ENCODE assay signal across 10 cellular contexts in genomic region chr19:12665281-12665573, GRCh38. TPM values are rescaled to one million over a fixed set of nuclear protein-coding genes. Genes with fewer than 3 reads are reported as not detected.
DNase-seq lines count a peak whose midpoint lies in the region; ATAC-seq and TF ChIP-seq lines count a peak whose summit lies in the region.
"Had no signal": no experiment of that assay in that cellular context is flagged by ENCODE, and none has a peak within 500 bp of the region (broad histone marks: within the 10 kb centered on the region; RNA-seq: fewer than 3 reads in every experiment).

No MANE protein-coding gene starts in this region.

- POLR2A ChIA-PET in CD8-positive, alpha-beta memory T cell (lab: Charles Lee): interaction anchor here (1.7 kb wide), 1 partner anchor 25 kb away, joined by 5 read pairs; no protein-coding TSS in a partner anchor
- POLR2A ChIA-PET in OCI-LY7 (lab: Charles Lee): interaction anchor here (1.2 kb wide), 1 partner anchor 52 kb away, joined by 3 read pairs; no protein-coding TSS in a partner anchor

- H3K79me2 ChIP-seq in OCI-LY7 (ENCODE audit: insufficient read depth, low read depth, low read length): peaks cover 23% of the 10 kb centered on the region; the same call in 1 of the 2 replicates

- no peaks in the 10 kb centered on the region for H3K9me2 ChIP-seq in OCI-LY7 (ENCODE audit: insufficient read depth, low read length)

- H3K27me3 Mint-ChIP-seq in CD8-positive, alpha-beta memory T cell: no peaks in the 10 kb centered on the region
- no peaks in the 10 kb centered on the region for H3K27me3 Mint-ChIP-seq in activated naive CD8-positive, alpha-beta T cell
- H3K27me3 Mint-ChIP-seq in natural killer cell treated with Interleukin-12 subunit alpha and Interleukin-12 subunit beta and Interleukin-15 and Interleukin-18, amount 100 ng/mL, for 72 hours: no peaks in the 10 kb centered on the region

- H3K4me1 ChIP-seq in CD8-positive, alpha-beta memory T cell (ENCODE audit: insufficient read depth, low read length): peaks cover 35% of the 10 kb centered on the region
- peaks cover 37% of the 10 kb centered on the region for H3K4me1 ChIP-seq in OCI-LY7 (ENCODE audit: insufficient read depth, low read length, poor library complexity, severe bottlenecking)
- no peaks in the 10 kb centered on the region; the same call in 1 of the 2 replicates for H3K4me1 ChIP-seq in SJCRH30

- H3K27ac ChIP-seq in CD8-positive, alpha-beta memory T cell (ENCODE audit: low read depth, low read length): peak overlapping the region; percentile 72
- H3K27ac ChIP-seq in OCI-LY7 (ENCODE audit: low read depth, low read length, poor library complexity, severe bottlenecking) (peak overlapping the region; percentile 71), SJCRH30 (no peak overlapping the region)
- H3K27ac ChIP-seq: SK-N-MC had no signal

- ATAC-seq in natural killer cell treated with Interleukin-12 subunit alpha and Interleukin-12 subunit beta and Interleukin-15 and Interleukin-18, amount 100 ng/mL, for 72 hours: no peak
- no peak for ATAC-seq in GM18907 (IDR thresholded peaks at IDR 0.05; ENCODE audit: unreplicated experiment)

- DNase-seq in CD8-positive, alpha-beta memory T cell: peak; percentile 29 to 65 (median 47)
- DNase-seq in OCI-LY7 (ENCODE audit: low spot score) (peak; percentile 92), A172 (ENCODE audit: low spot score) (no peak), SJCRH30 (no peak), middle frontal gyrus (ENCODE audit: extremely low spot score, low spot score) (no peak)
- DNase-seq in natural killer cell treated with Interleukin-12 subunit alpha and Interleukin-12 subunit beta and Interleukin-15 and Interleukin-18, amount 100 ng/mL, for 72 hours (ENCODE audit: low spot score): no peak

- no peaks in the 10 kb centered on the region for H3K27me3 ChIP-seq in CD8-positive, alpha-beta memory T cell (ENCODE audit: insufficient read depth, low read length, poor library complexity, severe bottlenecking)
- H3K27me3 ChIP-seq in SJCRH30: no peaks in the 10 kb centered on the region

- intact Hi-C loops in OCI-LY7 (cut with micrococcal nuclease; ENCODE audit: unreplicated experiment): loop anchor here (1.0 to 2.0 kb wide), 2 partner anchors 54 to 101 kb away; partner anchors contain the start of genes ZNF490 and ZNF791

- peak overlapping the region; percentile 89 to 100 (median 96) for H3K27ac Mint-ChIP-seq in CD8-positive, alpha-beta memory T cell
- H3K27ac Mint-ChIP-seq in activated naive CD8-positive, alpha-beta T cell: peak overlapping the region; percentile 89
- H3K27ac Mint-ChIP-seq in natural killer cell treated with Interleukin-12 subunit alpha and Interleukin-12 subunit beta and Interleukin-15 and Interleukin-18, amount 100 ng/mL, for 72 hours: peak overlapping the region; percentile 78 to 97

- no TSS peak for BruUV-seq in OCI-LY7 (replicated peaks; lab: Mats Ljungman, UMichigan)

- peaks cover 8% of the 10 kb centered on the region for H3K36me3 ChIP-seq in CD8-positive, alpha-beta memory T cell (ENCODE audit: insufficient read depth, low read length)
- peaks cover 39% of the 10 kb centered on the region for H3K36me3 ChIP-seq in OCI-LY7 (ENCODE audit: insufficient read depth, low read length)
- peaks cover 28% of the 10 kb centered on the region for H3K36me3 ChIP-seq in SJCRH30

- H3K9me3 ChIP-seq in CD8-positive, alpha-beta memory T cell (ENCODE audit: low read length): no peaks in the 10 kb centered on the region
- no peaks in the 10 kb centered on the region for H3K9me3 ChIP-seq in OCI-LY7 (ENCODE audit: low read length)
- H3K9me3 ChIP-seq in SJCRH30 (replicated peaks): no peaks in the 10 kb centered on the region

- H2AFZ ChIP-seq in OCI-LY7 (ENCODE audit: low read length): peak overlapping the region; percentile 49; the same call in 1 of the 2 replicates

- H3K4me3 Mint-ChIP-seq in CD8-positive, alpha-beta memory T cell: peak overlapping the region; percentile 87 to 100 (median 95)
- H3K4me3 Mint-ChIP-seq in activated naive CD8-positive, alpha-beta T cell: peak overlapping the region; percentile 97
- H3K4me3 Mint-ChIP-seq in natural killer cell treated with Interleukin-12 subunit alpha and Interleukin-12 subunit beta and Interleukin-15 and Interleukin-18, amount 100 ng/mL, for 72 hours: peak overlapping the region; percentile 94

- peak overlapping the region; percentile 83 for H3K4me3 ChIP-seq in CD8-positive, alpha-beta memory T cell (ENCODE audit: low read length)
- H3K4me3 ChIP-seq in OCI-LY7 (ENCODE audit: low read depth, low read length, poor library complexity, severe bottlenecking) (peak overlapping the region; percentile 85), SJCRH30 (no peak overlapping the region)

- TF ChIP-seq CTCF in OCI-LY7 (conservative IDR thresholded peaks at IDR 0.05; ENCODE audit: low read length): peak; percentile 31; the same call in 1 of the 2 replicates

- no peaks in the 10 kb centered on the region for H3K9me3 Mint-ChIP-seq in CD8-positive, alpha-beta memory T cell
- H3K9me3 Mint-ChIP-seq in activated naive CD8-positive, alpha-beta T cell (ENCODE audit: low read depth): no peaks in the 10 kb centered on the region
- no peaks in the 10 kb centered on the region for H3K9me3 Mint-ChIP-seq in natural killer cell treated with Interleukin-12 subunit alpha and Interleukin-12 subunit beta and Interleukin-15 and Interleukin-18, amount 100 ng/mL, for 72 hours

- H4K20me1 ChIP-seq in OCI-LY7 (ENCODE audit: insufficient read depth, low read length): no peaks in the 10 kb centered on the region

- CTCF ChIA-PET in CD8-positive, alpha-beta memory T cell (lab: Charles Lee): interaction anchor here (2.0 to 5.7 kb wide), 2 partner anchors 13 to 25 kb away, joined by 8 to 32 read pairs; no protein-coding TSS in a partner anchor
- CTCF ChIA-PET in OCI-LY7 (lab: Charles Lee; ENCODE audit: unreplicated experiment): no interaction called here

- H3K36me3 Mint-ChIP-seq in CD8-positive, alpha-beta memory T cell: peaks cover 0 to 62% (median 3%) of the 10 kb centered on the region in 3 donors
- no peaks in the 10 kb centered on the region for H3K36me3 Mint-ChIP-seq in activated naive CD8-positive, alpha-beta T cell
- peaks cover 3% of the 10 kb centered on the region for H3K36me3 Mint-ChIP-seq in natural killer cell treated with Interleukin-12 subunit alpha and Interleukin-12 subunit beta and Interleukin-15 and Interleukin-18, amount 100 ng/mL, for 72 hours

- H3K4me2 ChIP-seq in OCI-LY7 (ENCODE audit: low read length): peak overlapping the region; percentile 90

- H3K4me1 Mint-ChIP-seq in CD8-positive, alpha-beta memory T cell: peaks cover 38 to 53% (median 39%) of the 10 kb centered on the region in 3 donors
- peaks cover 41% of the 10 kb centered on the region for H3K4me1 Mint-ChIP-seq in activated naive CD8-positive, alpha-beta T cell (ENCODE audit: low read depth)
- H3K4me1 Mint-ChIP-seq in natural killer cell treated with Interleukin-12 subunit alpha and Interleukin-12 subunit beta and Interleukin-15 and Interleukin-18, amount 100 ng/mL, for 72 hours (ENCODE audit: low read depth in 2 of 2): peaks cover 30 to 38% of the 10 kb centered on the region in 2 donors

RNA-seq across cellular contexts. Expression of gene MAN2B1, which starts 1.3 kb away (rescaled TPM):
- 10 to 100 TPM; 83.8 to 85.3 TPM for total RNA-seq in CD8-positive, alpha-beta memory T cell
- 76.4 TPM for polyA plus RNA-seq in CD8-positive, alpha-beta memory T cell
- total RNA-seq in OCI-LY7 (2014; rRNA removed; shearing (Covaris generic)): 18.3 and 29.1 TPM in 2 replicates
- 88.2 and 88.7 TPM in 2 replicates for total RNA-seq in OCI-LY7 (2022)
- total RNA-seq in natural killer cell treated with Interleukin-12 subunit alpha and Interleukin-12 subunit beta and Interleukin-15 and Interleukin-18, amount 100 ng/mL, for 72 hours: 100 to 1,000 TPM; 135 to 199 TPM
- 45.7 and 65.6 TPM in 2 replicates for total RNA-seq in A172 (2014; rRNA removed; shearing (Covaris generic))
- 31.4 and 34.6 TPM in 2 replicates for total RNA-seq in SJCRH30 (2014; rRNA removed; shearing (Covaris generic))

RNA-seq across cellular contexts. Expression of gene WDR83, which starts 1.4 kb away (rescaled TPM):
- total RNA-seq in CD8-positive, alpha-beta memory T cell: 10 to 100 TPM; 18.8 to 19.9 TPM
- polyA plus RNA-seq in CD8-positive, alpha-beta memory T cell: 13.1 TPM
- total RNA-seq in OCI-LY7 (2014; rRNA removed; shearing (Covaris generic)): 17.0 and 21.1 TPM in 2 replicates
- 14.0 and 15.9 TPM in 2 replicates for total RNA-seq in OCI-LY7 (2022)
- 10 to 100 TPM; 18.6 to 25.1 TPM for total RNA-seq in natural killer cell treated with Interleukin-12 subunit alpha and Interleukin-12 subunit beta and Interleukin-15 and Interleukin-18, amount 100 ng/mL, for 72 hours
- total RNA-seq in A172 (2014; rRNA removed; shearing (Covaris generic)): 14.9 and 15.1 TPM in 2 replicates
- 11.4 and 11.9 TPM in 2 replicates for total RNA-seq in SJCRH30 (2014; rRNA removed; shearing (Covaris generic))

RNA-seq across cellular contexts. Expression of gene DHPS, which starts 16.5 kb away (rescaled TPM):
- 100 to 1,000 TPM; 113 to 116 TPM for total RNA-seq in CD8-positive, alpha-beta memory T cell
- polyA plus RNA-seq in CD8-positive, alpha-beta memory T cell: 91.8 TPM
- total RNA-seq in OCI-LY7 (2014; rRNA removed; shearing (Covaris generic)): 91.2 and 102 TPM in 2 replicates
- total RNA-seq in OCI-LY7 (2022): 101 and 122 TPM in 2 replicates
- 100 to 1,000 TPM; 127 to 148 TPM for total RNA-seq in natural killer cell treated with Interleukin-12 subunit alpha and Interleukin-12 subunit beta and Interleukin-15 and Interleukin-18, amount 100 ng/mL, for 72 hours
- 132 and 170 TPM in 2 replicates for total RNA-seq in A172 (2014; rRNA removed; shearing (Covaris generic))
- total RNA-seq in SJCRH30 (2014; rRNA removed; shearing (Covaris generic)): 116 and 128 TPM in 2 replicates

RNA-seq across cellular contexts. Expression of gene GNG14, which starts 22.6 kb away (rescaled TPM):
- total RNA-seq in CD8-positive, alpha-beta memory T cell: not detected
- not detected for polyA plus RNA-seq in CD8-positive, alpha-beta memory T cell
- not detected in 2 replicates for total RNA-seq in OCI-LY7 (2014; rRNA removed; shearing (Covaris generic))
- total RNA-seq in OCI-LY7 (2022): 0.93 TPM in 1 of 2 replicates, not detected in the other
- not detected for total RNA-seq in natural killer cell treated with Interleukin-12 subunit alpha and Interleukin-12 subunit beta and Interleukin-15 and Interleukin-18, amount 100 ng/mL, for 72 hours
- not detected in 2 replicates for total RNA-seq in A172 (2014; rRNA removed; shearing (Covaris generic))
- 1.8 TPM in 1 of 2 replicates, not detected in the other for total RNA-seq in SJCRH30 (2014; rRNA removed; shearing (Covaris generic))
- total RNA-seq: fibroblast of villous mesenchyme had no signal

RNA-seq across cellular contexts. Expression of gene FBXW9, which starts 31.2 kb away (rescaled TPM):
- 1 to 10 TPM; 7.9 to 8.1 TPM for total RNA-seq in CD8-positive, alpha-beta memory T cell
- 5.9 TPM for polyA plus RNA-seq in CD8-positive, alpha-beta memory T cell
- 10.6 and 11.5 TPM in 2 replicates for total RNA-seq in OCI-LY7 (2014; rRNA removed; shearing (Covaris generic))
- total RNA-seq in OCI-LY7 (2022): 10.8 and 11.0 TPM in 2 replicates
- total RNA-seq in natural killer cell treated with Interleukin-12 subunit alpha and Interleukin-12 subunit beta and Interleukin-15 and Interleukin-18, amount 100 ng/mL, for 72 hours: 10 to 100 TPM in 1 of 2 donors, 1 to 10 TPM in 1; 5.6 to 15.4 TPM
- total RNA-seq in A172 (2014; rRNA removed; shearing (Covaris generic)): 16.7 and 21.8 TPM in 2 replicates
- total RNA-seq in SJCRH30 (2014; rRNA removed; shearing (Covaris generic)): 7.8 and 8.3 TPM in 2 replicates

Comparison
In these comparisons a context has a peak if more than half of its experiments do, and no peak if none do; other contexts are left out.
1. DNase-seq: peak in CD8-positive, alpha-beta memory T cell (5 of 5) and OCI-LY7 (single experiment); none in natural killer cell treated with Interleukin-12 subunit alpha and Interleukin-12 subunit beta and Interleukin-15 and Interleukin-18, amount 100 ng/mL, for 72 hours (single experiment), A172 (single experiment), SJCRH30 (0 of 2) and middle frontal gyrus (single experiment).
2. Peak in every context shown above with its lines, with median percentiles within 50 percentile points of each other: H3K27ac Mint-ChIP-seq and H3K4me3 Mint-ChIP-seq.